Comparison of ENCODE assay signal across 9 cellular contexts in the genomic region with DNA sequence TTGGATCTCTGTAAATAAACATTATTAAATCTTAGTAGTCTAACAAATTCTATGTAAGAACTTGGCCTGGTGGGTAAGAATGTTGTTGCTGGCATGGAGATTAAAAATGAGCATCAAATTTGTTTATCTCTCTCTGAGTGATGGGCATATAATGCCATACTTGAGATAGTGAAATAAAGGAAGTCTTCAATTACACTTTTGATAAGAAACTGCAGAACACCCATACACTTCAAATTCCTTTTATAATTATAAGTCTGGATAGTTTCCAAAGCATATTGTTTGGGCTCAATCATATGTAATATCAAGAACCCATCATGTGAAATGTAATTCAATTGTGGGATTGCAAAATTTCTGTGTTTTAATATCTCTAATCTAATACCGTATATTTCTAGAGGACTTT.
"Had no signal": no experiment of that assay in that cellular context is flagged by ENCODE, and none has a peak within 500 bp of the region (broad histone marks: within the 10 kb centered on the region; RNA-seq: fewer than 3 reads in every experiment).

No MANE protein-coding gene starts in this region.

- H3K9me3 ChIP-seq: HAP-1 had no signal

- H3K9ac ChIP-seq: GM23248 had no signal

- H3K4me1 ChIP-seq: HAP-1 had no signal

- H3K9me3 Mint-ChIP-seq: GM23338, H9, HFFc6 had no signal

- ATAC-seq: GM23338, HCT116 had no signal

- H3K27ac ChIP-seq: GM23248 had no signal

- H3K4me3 ChIP-seq: GM23248, GM23338, HAP-1 had no signal

- DNase-seq: GM23248, GOT3, H7, H9, HCEC 1CT, HFFc6 had no signal

- H3K27ac Mint-ChIP-seq: GM23338, H9, HFFc6 had no signal

- H3K36me3 ChIP-seq: HAP-1 had no signal

- H3K4me3 Mint-ChIP-seq: GM23338, H9, HFFc6 had no signal

- H3K4me2 ChIP-seq: GM23338 had no signal

- H2AFZ ChIP-seq: GM23248, GM23338 had no signal
